9 cellular contexts compared by ENCODE assay signal in the genomic region with DNA sequence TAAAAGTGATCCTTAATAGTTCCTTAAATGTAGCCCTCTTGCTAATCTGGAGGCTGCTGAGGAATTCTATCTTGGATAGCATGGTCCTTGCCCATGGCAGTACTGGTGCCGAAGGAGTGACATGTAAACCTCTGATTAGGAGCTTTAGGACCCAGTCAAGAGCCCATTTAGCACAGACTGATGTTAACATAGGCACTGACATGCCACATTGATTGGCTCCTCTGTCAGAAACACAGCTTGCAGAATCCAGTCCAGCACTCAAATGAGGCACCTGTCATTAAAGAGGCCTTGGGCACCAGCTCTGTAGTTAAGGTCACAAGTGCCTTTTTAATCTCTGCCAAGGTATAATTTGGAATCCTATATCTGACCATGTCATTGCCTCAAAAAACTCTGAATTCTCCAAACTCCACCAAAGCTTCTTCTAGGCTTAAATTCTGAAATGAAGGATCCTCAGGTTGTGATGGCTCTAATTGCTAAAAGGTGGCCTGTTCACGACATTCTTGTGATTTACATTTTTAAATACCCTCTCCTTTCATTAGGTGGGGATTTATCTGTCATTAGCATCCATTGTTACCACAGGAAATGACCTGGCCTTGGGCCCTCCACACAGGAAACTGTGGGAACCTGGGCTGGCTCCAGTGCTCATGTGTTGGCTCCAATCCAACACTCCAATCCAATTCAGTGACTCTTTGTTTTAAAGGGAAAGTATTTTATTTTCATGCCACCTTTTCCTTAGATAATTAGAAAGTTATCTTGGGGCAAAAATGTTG. TPM values are rescaled to one million over a fixed set of nuclear protein-coding genes. Genes with fewer than 3 reads are reported as not detected.
DNase-seq lines count a peak whose midpoint lies in the region; ATAC-seq and TF ChIP-seq lines count a peak whose summit lies in the region.
"Had no signal": no experiment of that assay in that cellular context is flagged by ENCODE, and none has a peak within 500 bp of the region (broad histone marks: within the 10 kb centered on the region; RNA-seq: fewer than 3 reads in every experiment).

No MANE protein-coding gene starts in this region.

- H3K27ac ChIP-seq in BLaER1 (no peak overlapping the region), RWPE1 (no peak overlapping the region)
- H3K27ac ChIP-seq: testis had no signal

- H3K9me3 ChIP-seq in BLaER1: peaks cover 14% of the 10 kb centered on the region
- H3K9me3 ChIP-seq: testis had no signal

- H4K20me1 ChIP-seq in BLaER1: no peaks in the 10 kb centered on the region

- CTCF ChIA-PET in RWPE1 (lab: Yijun Ruan, JAX): no interaction called here

- H3K4me2 ChIP-seq in BLaER1: peak overlapping the region; percentile 50

- H3K27me3 ChIP-seq in BLaER1: no peaks in the 10 kb centered on the region
- H3K27me3 ChIP-seq: testis had no signal

- H3K4me1 ChIP-seq in BLaER1: peaks cover 24% of the 10 kb centered on the region
- H3K4me1 ChIP-seq: testis had no signal

- peak; percentile 39 for DNase-seq in Jurkat, Clone E6-1 (ENCODE audit: low read depth, low spot score)
- DNase-seq in RWPE1 (ENCODE audit: low spot score) (peak; percentile 68), hepatic stellate cell (ENCODE audit: low spot score) (peak; percentile 31), ureter (ENCODE audit: low spot score) (no peak)
- no peak for DNase-seq in stimulated activated CD4-positive, alpha-beta T cell treated with anti-CD3 and anti-CD28 coated beads, Interleukin-2, amount 100 ng/mL, for 48 hours
- DNase-seq: testis had no signal

- no peak overlapping the region for H3K4me3 ChIP-seq in BLaER1
- H3K4me3 ChIP-seq in Jurkat, Clone E6-1 (ENCODE audit: low read length): no peak overlapping the region
- H3K4me3 ChIP-seq: testis had no signal

- no peak for TF ChIP-seq CTCF in RWPE1 (conservative IDR thresholded peaks at IDR 0.05; ENCODE audit: low read depth)

- POLR2A ChIA-PET in RWPE1 (lab: Yijun Ruan, JAX; ENCODE audit: low non-redundant PET): no interaction called here

- no peaks in the 10 kb centered on the region for H3K36me3 ChIP-seq in BLaER1

- ATAC-seq in GM21423 (IDR thresholded peaks at IDR 0.05; ENCODE audit: unreplicated experiment): no peak
- no peak for ATAC-seq in GM18519 (IDR thresholded peaks at IDR 0.05; ENCODE audit: low FRiP score, unreplicated experiment)

- no peak overlapping the region for H3K9ac ChIP-seq in BLaER1

RNA-seq across cellular contexts. Expression of a gene that starts 57.3 kb away (rescaled TPM):
- 64.1 TPM for polyA plus RNA-seq in Jurkat, Clone E6-1 (2012; ENCODE audit: insufficient read depth, insufficient read length)
- 83.6 TPM for total RNA-seq in ureter

Comparison
In these comparisons a context has a peak if more than half of its experiments do, and no peak if none do; other contexts are left out.
1. DNase-seq: peak in Jurkat, Clone E6-1 (single experiment), RWPE1 (single experiment) and hepatic stellate cell (single experiment); none in ureter (single experiment) and stimulated activated CD4-positive, alpha-beta T cell treated with anti-CD3 and anti-CD28 coated beads, Interleukin-2, amount 100 ng/mL, for 48 hours (0 of 2).